ENCODE assay signal across 13 cellular contexts in genomic region chr2:43160778-43161177, GRCh38.
A peak's percentile ranks its signal among the peaks of the same experiment; 100 is the strongest.
DNase-seq lines count a peak whose midpoint lies in the region; ATAC-seq and TF ChIP-seq lines count a peak whose summit lies in the region.
"Had no signal": no experiment of that assay in that cellular context is flagged by ENCODE, and none has a peak within 500 bp of the region (broad histone marks: within the 10 kb centered on the region; RNA-seq: fewer than 3 reads in every experiment).

No MANE protein-coding gene starts in this region.

- H3K9me3 ChIP-seq in left ventricle myocardium inferior (replicated peaks) (no peaks in the 10 kb centered on the region), heart right ventricle (no peaks in the 10 kb centered on the region), liver (ENCODE audit: control insufficient read depth in 4 of 4, low read length in 3 of 4) (no peaks in the 10 kb centered on the region), uterus (no peaks in the 10 kb centered on the region)
- H3K9me3 ChIP-seq: SJSA1, spleen, testis had no signal

- no peaks in the 10 kb centered on the region for H3K9me3 Mint-ChIP-seq in activated T-helper 1 cell treated with anti-CD3 and anti-CD28 coated beads, Interleukin-12 subunit alpha, Interleukin-12 subunit beta, Interleukin-2, Interleukin-4 antibody, amounts not matched to agents 30 ng/mL and 10 ng/mL and 1 ng/mL, durations not matched to agents 14 hours and 24 hours and 36 hours
- H3K9me3 Mint-ChIP-seq: activated T-cell treated with anti-CD3 and anti-CD28 coated beads, Interleukin-2, amount 50 U/mL, for 24 hours had no signal

- intact Hi-C loops in left ventricle myocardium inferior (cut with micrococcal nuclease) (no loop called here), heart right ventricle (cut with DNase I) (no loop called here), uterus (cut with DNase I; ENCODE audit: low total_unique reads) (no loop called here)
- intact Hi-C loops in activated T-helper 1 cell treated with anti-CD3 and anti-CD28 coated beads, Interleukin-12 subunit alpha, Interleukin-12 subunit beta, Interleukin-2, Interleukin-4 antibody, amounts not matched to agents 30 ng/mL and 10 ng/mL and 1 ng/mL, durations not matched to agents 14 hours and 24 hours and 36 hours (cut with micrococcal nuclease): no loop called here

- H3K27ac Mint-ChIP-seq in activated T-helper 1 cell treated with anti-CD3 and anti-CD28 coated beads, Interleukin-12 subunit alpha, Interleukin-12 subunit beta, Interleukin-2, Interleukin-4 antibody, amounts not matched to agents 30 ng/mL and 10 ng/mL and 1 ng/mL, durations not matched to agents 14 hours and 24 hours and 36 hours: peak overlapping the region; percentile 99

- H3K9ac ChIP-seq in liver (ENCODE audit: low read depth in 1 of 2, low read length in 2 of 2): no peak overlapping the region

- peaks cover 3% of the 10 kb centered on the region for H3K36me3 Mint-ChIP-seq in activated T-helper 1 cell treated with anti-CD3 and anti-CD28 coated beads, Interleukin-12 subunit alpha, Interleukin-12 subunit beta, Interleukin-2, Interleukin-4 antibody, amounts not matched to agents 30 ng/mL and 10 ng/mL and 1 ng/mL, durations not matched to agents 14 hours and 24 hours and 36 hours (ENCODE audit: low read depth)

- TF ChIP-seq POLR2A in uterus (IDR thresholded peaks at IDR 0.05): no peak

- DNase-seq in left ventricle myocardium inferior: no peak
- DNase-seq in heart right ventricle: no peak
- no peak for DNase-seq in activated T-helper 1 cell treated with anti-CD3 and anti-CD28 coated beads, Interleukin-12 subunit alpha, Interleukin-12 subunit beta, Interleukin-2, Interleukin-4 antibody, amounts not matched to agents 30 ng/mL and 10 ng/mL and 1 ng/mL, durations not matched to agents 14 hours and 24 hours and 36 hours (ENCODE audit: low spot score)
- no peak for DNase-seq in uterus
- no peak for DNase-seq in NCI-H345 treated with DMSO at 0.1 percent for 48 hours (lab: John Stamatoyannopoulos, UW; ENCODE audit: unreplicated experiment)
- no peak for DNase-seq in NCI-H146 (lab: John Stamatoyannopoulos, UW)
- DNase-seq: activated T-cell treated with anti-CD3 and anti-CD28 coated beads, Interleukin-2, amount 50 U/mL, for 24 hours; DMS79 treated with DMSO at 0.1 percent for 48 hours; spleen; testis had no signal

- no peaks in the 10 kb centered on the region for H3K36me3 ChIP-seq in left ventricle myocardium inferior
- no peaks in the 10 kb centered on the region for H3K36me3 ChIP-seq in heart right ventricle
- H3K36me3 ChIP-seq in liver (ENCODE audit: control insufficient read depth in 4 of 4, insufficient read depth in 3 of 4, low read depth in 1 of 4, low read length in 3 of 4): no peaks in the 10 kb centered on the region
- no peaks in the 10 kb centered on the region for H3K36me3 ChIP-seq in uterus
- H3K36me3 ChIP-seq: SJSA1, spleen had no signal

- ATAC-seq in heart right ventricle: no peak
- ATAC-seq in HG03565 (IDR thresholded peaks at IDR 0.05; ENCODE audit: unreplicated experiment): no peak

- peaks cover 47% of the 10 kb centered on the region for H3K4me1 ChIP-seq in left ventricle myocardium inferior
- peaks cover 10 to 53% (median 33%) of the 10 kb centered on the region in 9 donors for H3K4me1 ChIP-seq in heart right ventricle
- H3K4me1 ChIP-seq in liver (ENCODE audit: control insufficient read depth in 4 of 4, insufficient read depth in 4 of 4, low read length in 3 of 4): peaks cover 43 to 62% (median 54%) of the 10 kb centered on the region in 4 donors
- peaks cover 13 to 22% of the 10 kb centered on the region in 2 donors for H3K4me1 ChIP-seq in uterus

- 46 to 68% methylated on average over 5 of the region's 5 CpGs for WGBS in heart right ventricle, 2 donors
- WGBS in liver: 50% methylated on average over 5 of the region's 5 CpGs

- H3K4me1 Mint-ChIP-seq in activated T-helper 1 cell treated with anti-CD3 and anti-CD28 coated beads, Interleukin-12 subunit alpha, Interleukin-12 subunit beta, Interleukin-2, Interleukin-4 antibody, amounts not matched to agents 30 ng/mL and 10 ng/mL and 1 ng/mL, durations not matched to agents 14 hours and 24 hours and 36 hours (ENCODE audit: low read depth): peaks cover 49% of the 10 kb centered on the region

- H3K27me3 ChIP-seq in left ventricle myocardium inferior (ENCODE audit: low read depth): no peaks in the 10 kb centered on the region
- H3K27me3 ChIP-seq in heart right ventricle: no peaks in the 10 kb centered on the region
- no peaks in the 10 kb centered on the region for H3K27me3 ChIP-seq in liver (ENCODE audit: control insufficient read depth in 4 of 4, insufficient read depth in 4 of 4, low read length in 3 of 4)
- no peaks in the 10 kb centered on the region for H3K27me3 ChIP-seq in uterus
- H3K27me3 ChIP-seq: SJSA1, spleen, testis had no signal

- no peak for TF ChIP-seq CTCF in left ventricle myocardium inferior (IDR thresholded peaks at IDR 0.05; ENCODE audit: borderline replicate concordance)
- TF ChIP-seq CTCF in heart right ventricle (IDR thresholded peaks at IDR 0.05): no peak
- no peak for TF ChIP-seq CTCF in liver (IDR thresholded peaks at IDR 0.05; ENCODE audit: low read depth, low read length, missing input control)
- TF ChIP-seq CTCF in uterus (IDR thresholded peaks at IDR 0.05): no peak

- no peaks in the 10 kb centered on the region for H3K27me3 Mint-ChIP-seq in activated T-helper 1 cell treated with anti-CD3 and anti-CD28 coated beads, Interleukin-12 subunit alpha, Interleukin-12 subunit beta, Interleukin-2, Interleukin-4 antibody, amounts not matched to agents 30 ng/mL and 10 ng/mL and 1 ng/mL, durations not matched to agents 14 hours and 24 hours and 36 hours (ENCODE audit: insufficient read depth)
- H3K27me3 Mint-ChIP-seq: activated T-cell treated with anti-CD3 and anti-CD28 coated beads, Interleukin-2, amount 50 U/mL, for 24 hours had no signal

- H3K4me3 ChIP-seq in left ventricle myocardium inferior (no peak overlapping the region), heart right ventricle (no peak overlapping the region), liver (ENCODE audit: low read depth in 1 of 3, low read length in 3 of 3) (no peak overlapping the region), uterus (no peak overlapping the region)
- H3K4me3 ChIP-seq: SJSA1, spleen, testis had no signal

- peak overlapping the region; percentile 36 for H3K27ac ChIP-seq in left ventricle myocardium inferior (replicated peaks)
- H3K27ac ChIP-seq in heart right ventricle: peak overlapping the region in 1 of 10 donors; percentile 21
- peak overlapping the region; percentile 87 to 91 for H3K27ac ChIP-seq in liver (ENCODE audit: low read depth in 1 of 2, low read length in 2 of 2)
- peak overlapping the region; percentile 85 to 87 for H3K27ac ChIP-seq in uterus
- H3K27ac ChIP-seq: SJSA1, testis had no signal

- no peak overlapping the region for H3K4me3 Mint-ChIP-seq in activated T-helper 1 cell treated with anti-CD3 and anti-CD28 coated beads, Interleukin-12 subunit alpha, Interleukin-12 subunit beta, Interleukin-2, Interleukin-4 antibody, amounts not matched to agents 30 ng/mL and 10 ng/mL and 1 ng/mL, durations not matched to agents 14 hours and 24 hours and 36 hours
- H3K4me3 Mint-ChIP-seq: activated T-cell treated with anti-CD3 and anti-CD28 coated beads, Interleukin-2, amount 50 U/mL, for 24 hours had no signal

- peak in 1 of 2 donors; percentile 47 for TF ChIP-seq RAD21 in liver (IDR thresholded peaks at IDR 0.05)

TF ChIP-seq in liver, 16 proteins besides CTCF, POLR2A, EP300 and RAD21 (continues in another document):
- peak; percentile 79 to 83 for TF ChIP-seq HNF4A (conservative IDR thresholded peaks at IDR 0.05)
- TF ChIP-seq FOXA2 (IDR thresholded peaks at IDR 0.05): no peak
- TF ChIP-seq NR2F2 (IDR thresholded peaks at IDR 0.05): no peak
- TF ChIP-seq RXRA (IDR thresholded peaks at IDR 0.05): peak; percentile 61 to 62
- TF ChIP-seq EGR1 (IDR thresholded peaks at IDR 0.05; ENCODE audit: low read depth in 2 of 2): no peak
- no peak for TF ChIP-seq ZBTB33 (IDR thresholded peaks at IDR 0.05)
- TF ChIP-seq MAX (IDR thresholded peaks at IDR 0.05): no peak
- peak; percentile 82 for TF ChIP-seq HNF4G (IDR thresholded peaks at IDR 0.05)
- no peak for TF ChIP-seq GABPA (IDR thresholded peaks at IDR 0.05 in 1 of 2, conservative IDR thresholded peaks at IDR 0.05 in 1 of 2)
- peak; percentile 35 for TF ChIP-seq YY1 (IDR thresholded peaks at IDR 0.05)
- peak; percentile 81 for TF ChIP-seq SP1 (IDR thresholded peaks at IDR 0.05)
- TF ChIP-seq JUND (IDR thresholded peaks at IDR 0.05): no peak
- no peak for TF ChIP-seq TAF1 (conservative IDR thresholded peaks at IDR 0.05)
